In the genomic region with DNA sequence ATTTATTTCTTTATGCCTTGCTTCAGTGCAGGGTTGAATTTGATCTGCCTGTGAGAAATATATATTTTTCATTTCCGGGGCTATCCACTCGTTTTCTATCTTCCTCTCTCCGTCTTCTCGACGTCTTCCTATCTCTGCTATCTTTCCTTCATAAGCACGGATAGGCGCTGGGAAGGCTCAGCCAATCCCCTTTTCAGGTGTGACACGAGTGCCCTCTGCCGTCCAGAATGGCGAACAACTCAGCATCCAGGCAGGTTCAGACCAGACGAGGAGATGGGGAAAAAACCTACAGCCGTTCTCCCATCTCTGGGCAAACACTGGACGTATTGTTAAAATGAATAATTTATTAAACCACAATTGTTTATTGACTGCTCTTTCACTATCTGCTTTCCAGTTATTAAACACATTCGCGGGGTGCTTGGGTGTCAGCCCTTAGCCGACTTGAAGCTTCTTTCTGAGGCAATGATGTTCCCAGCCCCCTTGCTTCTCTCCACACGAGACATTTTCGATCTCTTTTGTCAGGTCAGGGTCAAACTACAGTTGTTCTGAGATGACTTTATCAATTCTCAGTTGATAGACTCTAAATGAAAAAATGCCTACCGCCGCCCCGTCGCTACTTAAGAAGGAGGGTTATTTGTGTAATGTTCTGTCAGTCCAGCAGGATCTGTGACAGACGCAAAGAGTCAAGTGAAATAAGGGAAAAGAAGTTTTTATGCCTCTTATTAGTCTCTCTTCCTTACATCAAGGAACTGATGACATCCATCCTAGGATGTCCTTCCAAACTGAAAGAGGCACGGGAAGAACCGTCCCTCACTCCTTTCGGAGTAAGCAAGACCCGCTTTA, we compare ENCODE assay signal across 8 cellular contexts.
DNase-seq lines count a peak whose midpoint lies in the region; ATAC-seq and TF ChIP-seq lines count a peak whose summit lies in the region.

No MANE protein-coding gene starts in this region.

- H3K4ac ChIP-seq in mesenchymal stem cell (ENCODE audit: low read depth in 1 of 2, low read length in 2 of 2) = no peak overlapping the region

- peak overlapping the region; percentile 32 for H3K4me2 ChIP-seq in mesenchymal stem cell (ENCODE audit: low read length, poor library complexity, severe bottlenecking)

- no peak overlapping the region for H2BK120ac ChIP-seq in mesenchymal stem cell (ENCODE audit: low read depth, low read length)

- H2BK15ac ChIP-seq in mesenchymal stem cell (ENCODE audit: low read depth, poor library complexity, severe bottlenecking) = no peak overlapping the region

- peak overlapping the region; percentile 47 for H2AK5ac ChIP-seq in mesenchymal stem cell (ENCODE audit: low read length, severe bottlenecking)

- TF ChIP-seq EP300 in stomach (IDR thresholded peaks at IDR 0.05) = no peak

- H3K36me3 ChIP-seq in endocrine pancreas (ENCODE audit: control insufficient read depth, insufficient read depth, low read length) = no peaks in the 10 kb centered on the region
- H3K36me3 ChIP-seq in mesenchymal stem cell (ENCODE audit: control insufficient read depth in 1 of 2, insufficient read depth in 2 of 2, low read depth in 1 of 2, low read length in 2 of 2) = no peaks in the 10 kb centered on the region
- no peaks in the 10 kb centered on the region for H3K36me3 ChIP-seq in stomach

- H3K4me3 ChIP-seq in endocrine pancreas (ENCODE audit: control insufficient read depth, insufficient read depth, low read length) (peak overlapping the region; percentile 62), mesenchymal stem cell (ENCODE audit: insufficient read depth in 1 of 2, low read depth in 1 of 2, low read length in 2 of 2) (peak overlapping the region in 1 of 2 experiments; percentile 39), stomach (no peak overlapping the region)

- H3K27me3 ChIP-seq in endocrine pancreas (ENCODE audit: control insufficient read depth, insufficient read depth, low read length) (no peaks in the 10 kb centered on the region), mesenchymal stem cell (ENCODE audit: control insufficient read depth in 1 of 2, insufficient read depth in 1 of 2, low read length in 2 of 2) (no peaks in the 10 kb centered on the region), stomach (no peaks in the 10 kb centered on the region)

- peak in 5 of 7 experiments; percentile 13 to 55 (median 45) for TF ChIP-seq CTCF in stomach (IDR thresholded peaks at IDR 0.05)

- H3K27ac ChIP-seq in mesenchymal stem cell (ENCODE audit: low read length, poor library complexity, severe bottlenecking) (no peak overlapping the region), stomach (no peak overlapping the region)

- no peak overlapping the region for H3K18ac ChIP-seq in mesenchymal stem cell (ENCODE audit: low read depth in 1 of 2, low read length in 2 of 2)

- WGBS in mesenchymal stem cell = 46% methylated on average over 23 of the region's 27 CpGs
- WGBS in stomach, 5 donors = 29 to 37% (median 32%) methylated on average over 27 of the region's 27 CpGs

- no peak overlapping the region for H4K8ac ChIP-seq in mesenchymal stem cell (ENCODE audit: low read length)

- H3K9me3 ChIP-seq in endocrine pancreas (ENCODE audit: control insufficient read depth, low read length) (no peaks in the 10 kb centered on the region), mesenchymal stem cell (ENCODE audit: control insufficient read depth, low read length) (no peaks in the 10 kb centered on the region), stomach (no peaks in the 10 kb centered on the region)

- H2BK12ac ChIP-seq in mesenchymal stem cell (ENCODE audit: low read length in 2 of 2) = no peak overlapping the region

- H3K23ac ChIP-seq in mesenchymal stem cell (ENCODE audit: low read length in 2 of 2) = no peak overlapping the region

- no peak overlapping the region for H3K14ac ChIP-seq in mesenchymal stem cell (ENCODE audit: low read length in 2 of 2)

- DNase-seq in DMS53 (lab: John Stamatoyannopoulos, UW) (peak; percentile 86), NCI-H128 (lab: John Stamatoyannopoulos, UW; ENCODE audit: unreplicated experiment) (peak; percentile 64), T1000 (lab: John Stamatoyannopoulos, UW) (peak; percentile 61), mesenchymal stem cell (peak; percentile 83), stomach (peak; percentile 66), NOMO-1 treated with dmso at 0.1 percent for 144 hours (lab: John Stamatoyannopoulos, UW; ENCODE audit: unreplicated experiment) (no peak)

- intact Hi-C loops in stomach (cut with DNase I; ENCODE audit: low total_unique reads) = no loop called here

- no peak for TF ChIP-seq POLR2A in stomach (IDR thresholded peaks at IDR 0.05)

- H4K91ac ChIP-seq in mesenchymal stem cell (ENCODE audit: low read length) = no peak overlapping the region

- H3K9ac ChIP-seq in endocrine pancreas (ENCODE audit: control insufficient read depth, insufficient read depth, low read length) (peak overlapping the region; percentile 45), mesenchymal stem cell (ENCODE audit: low read length) (peak overlapping the region; percentile 77)

- ATAC-seq in GM21619 (IDR thresholded peaks at IDR 0.05; ENCODE audit: unreplicated experiment) = peak; percentile 62

- no peak overlapping the region for H2BK5ac ChIP-seq in mesenchymal stem cell (ENCODE audit: low read depth, low read length, poor library complexity, severe bottlenecking)

- H2AFZ ChIP-seq in mesenchymal stem cell (ENCODE audit: low read depth, low read length) = no peak overlapping the region

- no peaks in the 10 kb centered on the region for H3K79me1 ChIP-seq in mesenchymal stem cell (replicated peaks; ENCODE audit: low read length, poor library complexity, severe bottlenecking)

- H3K4me1 ChIP-seq in endocrine pancreas (ENCODE audit: control insufficient read depth, insufficient read depth, low read length) = peaks cover 5% of the 10 kb centered on the region
- H3K4me1 ChIP-seq in mesenchymal stem cell (ENCODE audit: control insufficient read depth, insufficient read depth, low read depth, low read length) = peaks cover 4% of the 10 kb centered on the region
- no peaks in the 10 kb centered on the region for H3K4me1 ChIP-seq in stomach
